28 cellular contexts compared by ENCODE assay signal in genomic region chr2:176147215-176147789, GRCh38. TPM values are rescaled to one million over a fixed set of nuclear protein-coding genes. Genes with fewer than 3 reads are reported as not detected.
"Had no signal": no experiment of that assay in that cellular context is flagged by ENCODE, and none has a peak within 500 bp of the region (broad histone marks: within the 10 kb centered on the region; RNA-seq: fewer than 3 reads in every experiment).

No MANE protein-coding gene starts in this region.

- DNase-seq: activated CD4-positive, alpha-beta T cell treated with anti-CD3 and anti-CD28 coated beads for 4 hours; activated CD4-positive, alpha-beta T cell treated with anti-CD3 and anti-CD28 coated beads, Interleukin-2, amount 50 U/mL, for 4 hours; activated naive CD4-positive, alpha-beta T cell; activated T-cell treated with anti-CD3 and anti-CD28 coated beads, Interleukin-2, amount 50 U/mL, for 1 hour; dermis blood vessel endothelial cell; effector CD8-positive, alpha-beta T cell; erythroblast; gastrocnemius medialis; head of caudate nucleus; hippocampal formation; left ventricle myocardium superior; nucleus accumbens; stimulated activated CD4-positive, alpha-beta T cell treated with anti-CD3 and anti-CD28 coated beads, Interleukin-2, amount 100 ng/mL, for 48 hours; stimulated activated naive CD8-positive, alpha-beta T cell treated with anti-CD3 and anti-CD28 coated beads, Interleukin-15, Interleukin-2, amounts not matched to agents 100 U/mL and 50 U/mL, for 24 hours; T-cell; upper lobe of left lung had no signal

- H3K36me3 Mint-ChIP-seq: T-cell had no signal

- H3K27ac Mint-ChIP-seq: activated naive CD4-positive, alpha-beta T cell treated with anti-CD3 and anti-CD28 coated beads, Interleukin-2, amount 50 U/mL, for 72 hours; activated T-helper 17 cell treated with anti-CD3 and anti-CD28 coated beads, Interleukin-2, amount 50 U/mL, for 72 hours; T-helper 2 cell treated with Interferon-gamma antibody and Interleukin-4, amounts not matched to agents 5 μg/mL and 100 μg/mL, for 36 hours had no signal

- H3K4me1 ChIP-seq: breast epithelium, parathyroid adenoma had no signal

- H3K4me3 Mint-ChIP-seq: activated T-helper 17 cell treated with anti-CD3 and anti-CD28 coated beads, Interleukin-2, amount 50 U/mL, for 72 hours; central memory CD8-positive, alpha-beta T cell; T-cell; T-helper 2 cell treated with Interferon-gamma antibody and Interleukin-4, amounts not matched to agents 5 μg/mL and 100 μg/mL, for 36 hours had no signal

- H3K27ac ChIP-seq: breast epithelium, gastrocnemius medialis, parathyroid adenoma, right atrium auricular region, thoracic aorta, upper lobe of left lung had no signal

- H3K4me1 Mint-ChIP-seq: activated T-helper 17 cell treated with anti-CD3 and anti-CD28 coated beads, Interleukin-2, amount 50 U/mL, for 72 hours; central memory CD8-positive, alpha-beta T cell had no signal

- H3K4me3 ChIP-seq: breast epithelium, gastrocnemius medialis, right atrium auricular region, thoracic aorta, upper lobe of left lung had no signal

- H3K9me3 ChIP-seq: breast epithelium, gastrocnemius medialis, right atrium auricular region, thoracic aorta, upper lobe of left lung had no signal

- ATAC-seq: activated naive CD4-positive, alpha-beta T cell treated with anti-CD3 and anti-CD28 coated beads, Interleukin-2, amount 50 U/mL, for 72 hours; activated T-helper 17 cell treated with anti-CD3 and anti-CD28 coated beads, Interleukin-2, amount 50 U/mL, for 72 hours; gastrocnemius medialis; left ventricle myocardium superior; stimulated activated naive CD8-positive, alpha-beta T cell treated with anti-CD3 and anti-CD28 coated beads, Interleukin-15, Interleukin-2, amounts not matched to agents 100 U/mL and 50 U/mL, for 24 hours; T-cell had no signal

- H3K36me3 ChIP-seq: breast epithelium, gastrocnemius medialis, right atrium auricular region, upper lobe of left lung had no signal

RNA-seq across cellular contexts. Expression of gene HOXD4, which starts 4.0 kb away (rescaled TPM):
- total RNA-seq: activated naive CD4-positive, alpha-beta T cell treated with anti-CD3 and anti-CD28 coated beads, Interleukin-2, amount 50 U/mL, for 72 hours; activated T-helper 17 cell treated with anti-CD3 and anti-CD28 coated beads, Interleukin-2, amount 50 U/mL, for 72 hours; pulmonary artery endothelial cell; T-cell had no signal
- polyA plus RNA-seq: neural cell had no signal

RNA-seq across cellular contexts. Expression of gene HOXD3, which starts 9.8 kb away (rescaled TPM):
- total RNA-seq: activated naive CD4-positive, alpha-beta T cell treated with anti-CD3 and anti-CD28 coated beads, Interleukin-2, amount 50 U/mL, for 72 hours; activated T-helper 17 cell treated with anti-CD3 and anti-CD28 coated beads, Interleukin-2, amount 50 U/mL, for 72 hours; pulmonary artery endothelial cell; right atrium auricular region had no signal
- polyA plus RNA-seq: neural cell had no signal

RNA-seq across cellular contexts. Expression of gene HOXD8, which starts 17.8 kb away (rescaled TPM):
- total RNA-seq: activated naive CD4-positive, alpha-beta T cell treated with anti-CD3 and anti-CD28 coated beads, Interleukin-2, amount 50 U/mL, for 72 hours; activated T-helper 17 cell treated with anti-CD3 and anti-CD28 coated beads, Interleukin-2, amount 50 U/mL, for 72 hours; pulmonary artery endothelial cell; T-cell had no signal
- polyA plus RNA-seq: neural cell had no signal

RNA-seq across cellular contexts. Expression of gene HOXD9, which starts 24.8 kb away (rescaled TPM):
- total RNA-seq: activated naive CD4-positive, alpha-beta T cell treated with anti-CD3 and anti-CD28 coated beads, Interleukin-2, amount 50 U/mL, for 72 hours; activated T-helper 17 cell treated with anti-CD3 and anti-CD28 coated beads, Interleukin-2, amount 50 U/mL, for 72 hours; left ventricle myocardium superior; pulmonary artery endothelial cell had no signal
- polyA plus RNA-seq: neural cell had no signal

RNA-seq across cellular contexts. Expression of gene HOXD10, which starts 30.7 kb away (rescaled TPM):
- total RNA-seq: activated naive CD4-positive, alpha-beta T cell treated with anti-CD3 and anti-CD28 coated beads, Interleukin-2, amount 50 U/mL, for 72 hours; activated T-helper 17 cell treated with anti-CD3 and anti-CD28 coated beads, Interleukin-2, amount 50 U/mL, for 72 hours; left ventricle myocardium superior; mucosa of gallbladder; pulmonary artery endothelial cell; right atrium auricular region; SK-MEL-5; T-cell; thoracic aorta had no signal
- polyA plus RNA-seq: neural cell had no signal
